ENCODE assay signal across 1 cellular context in the genomic region with DNA sequence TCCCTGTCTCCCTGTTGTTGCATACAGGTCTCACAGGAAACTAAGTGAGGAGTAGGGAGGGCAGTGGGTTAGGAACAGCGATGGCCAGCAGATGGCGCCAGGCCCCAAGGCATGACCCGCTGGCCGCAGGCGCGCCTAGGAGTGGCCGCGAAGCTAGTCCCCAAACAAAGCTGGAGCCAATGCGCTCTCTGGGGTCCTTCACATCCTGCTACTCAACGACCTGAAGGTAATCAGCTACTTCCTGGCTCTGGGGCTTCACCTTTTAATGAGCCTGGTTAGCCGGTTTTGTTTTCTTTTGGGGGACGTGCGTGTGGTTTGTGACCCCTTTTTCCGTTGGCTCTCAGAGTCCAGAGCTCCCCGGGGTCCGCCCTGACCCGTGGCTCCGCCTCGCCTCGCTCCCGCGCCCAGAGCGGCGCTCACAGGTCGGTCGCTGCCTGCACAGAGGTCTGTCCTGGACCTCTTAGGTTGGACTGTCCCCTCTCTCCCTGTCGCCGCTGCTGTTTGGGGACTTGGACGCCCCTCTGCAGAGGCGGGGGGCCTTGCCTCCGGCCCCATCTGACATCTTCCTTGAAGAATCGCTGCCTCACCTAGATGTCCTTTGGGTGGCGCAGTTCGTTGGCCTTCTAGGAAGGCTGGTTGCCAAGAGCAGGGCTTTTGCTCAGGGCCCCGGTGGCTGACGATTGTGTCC.
TF ChIP-seq lines count a peak whose summit lies in the region.

No MANE protein-coding gene starts in this region.

TF ChIP-seq in K562, 482 proteins besides CTCF, POLR2A, EP300 and RAD21 (continued from another document):
- TF ChIP-seq, protein P1, sequence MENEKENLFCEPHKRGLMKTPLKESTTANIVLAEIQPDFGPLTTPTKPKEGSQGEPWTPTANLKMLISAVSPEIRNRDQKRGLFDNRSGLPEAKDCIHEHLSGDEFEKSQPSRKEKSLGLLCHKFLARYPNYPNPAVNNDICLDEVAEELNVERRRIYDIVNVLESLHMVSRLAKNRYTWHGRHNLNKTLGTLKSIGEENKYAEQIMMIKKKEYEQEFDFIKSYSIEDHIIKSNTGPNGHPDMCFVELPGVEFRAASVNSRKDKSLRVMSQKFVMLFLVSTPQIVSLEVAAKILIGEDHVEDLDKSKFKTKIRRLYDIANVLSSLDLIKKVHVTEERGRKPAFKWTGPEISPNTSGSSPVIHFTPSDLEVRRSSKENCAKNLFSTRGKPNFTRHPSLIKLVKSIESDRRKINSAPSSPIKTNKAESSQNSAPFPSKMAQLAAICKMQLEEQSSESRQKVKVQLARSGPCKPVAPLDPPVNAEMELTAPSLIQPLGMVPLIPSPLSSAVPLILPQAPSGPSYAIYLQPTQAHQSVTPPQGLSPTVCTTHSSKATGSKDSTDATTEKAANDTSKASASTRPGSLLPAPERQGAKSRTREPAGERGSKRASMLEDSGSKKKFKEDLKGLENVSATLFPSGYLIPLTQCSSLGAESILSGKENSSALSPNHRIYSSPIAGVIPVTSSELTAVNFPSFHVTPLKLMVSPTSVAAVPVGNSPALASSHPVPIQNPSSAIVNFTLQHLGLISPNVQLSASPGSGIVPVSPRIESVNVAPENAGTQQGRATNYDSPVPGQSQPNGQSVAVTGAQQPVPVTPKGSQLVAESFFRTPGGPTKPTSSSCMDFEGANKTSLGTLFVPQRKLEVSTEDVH (IDR thresholded peaks at IDR 0.05; ENCODE audit: low read depth, partially characterized antibody): no peak
- TF ChIP-seq SMARCE1 (IDR thresholded peaks at IDR 0.05) (no peak), PHB2 (IDR thresholded peaks at IDR 0.05; ENCODE audit: low read depth) (no peak), NCOR1 (IDR thresholded peaks at IDR 0.05) (no peak), ZBTB12 (CRISPR knock-in tag; IDR thresholded peaks at IDR 0.05) (no peak), ZNF717 (CRISPR knock-in tag; IDR thresholded peaks at IDR 0.05) (no peak)
- TF ChIP-seq, protein P2, sequence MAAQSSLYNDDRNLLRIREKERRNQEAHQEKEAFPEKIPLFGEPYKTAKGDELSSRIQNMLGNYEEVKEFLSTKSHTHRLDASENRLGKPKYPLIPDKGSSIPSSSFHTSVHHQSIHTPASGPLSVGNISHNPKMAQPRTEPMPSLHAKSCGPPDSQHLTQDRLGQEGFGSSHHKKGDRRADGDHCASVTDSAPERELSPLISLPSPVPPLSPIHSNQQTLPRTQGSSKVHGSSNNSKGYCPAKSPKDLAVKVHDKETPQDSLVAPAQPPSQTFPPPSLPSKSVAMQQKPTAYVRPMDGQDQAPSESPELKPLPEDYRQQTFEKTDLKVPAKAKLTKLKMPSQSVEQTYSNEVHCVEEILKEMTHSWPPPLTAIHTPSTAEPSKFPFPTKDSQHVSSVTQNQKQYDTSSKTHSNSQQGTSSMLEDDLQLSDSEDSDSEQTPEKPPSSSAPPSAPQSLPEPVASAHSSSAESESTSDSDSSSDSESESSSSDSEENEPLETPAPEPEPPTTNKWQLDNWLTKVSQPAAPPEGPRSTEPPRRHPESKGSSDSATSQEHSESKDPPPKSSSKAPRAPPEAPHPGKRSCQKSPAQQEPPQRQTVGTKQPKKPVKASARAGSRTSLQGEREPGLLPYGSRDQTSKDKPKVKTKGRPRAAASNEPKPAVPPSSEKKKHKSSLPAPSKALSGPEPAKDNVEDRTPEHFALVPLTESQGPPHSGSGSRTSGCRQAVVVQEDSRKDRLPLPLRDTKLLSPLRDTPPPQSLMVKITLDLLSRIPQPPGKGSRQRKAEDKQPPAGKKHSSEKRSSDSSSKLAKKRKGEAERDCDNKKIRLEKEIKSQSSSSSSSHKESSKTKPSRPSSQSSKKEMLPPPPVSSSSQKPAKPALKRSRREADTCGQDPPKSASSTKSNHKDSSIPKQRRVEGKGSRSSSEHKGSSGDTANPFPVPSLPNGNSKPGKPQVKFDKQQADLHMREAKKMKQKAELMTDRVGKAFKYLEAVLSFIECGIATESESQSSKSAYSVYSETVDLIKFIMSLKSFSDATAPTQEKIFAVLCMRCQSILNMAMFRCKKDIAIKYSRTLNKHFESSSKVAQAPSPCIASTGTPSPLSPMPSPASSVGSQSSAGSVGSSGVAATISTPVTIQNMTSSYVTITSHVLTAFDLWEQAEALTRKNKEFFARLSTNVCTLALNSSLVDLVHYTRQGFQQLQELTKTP (IDR thresholded peaks at IDR 0.05; ENCODE audit: low read depth in 1 of 2, partially characterized antibody in 2 of 2): no peak
